In genomic region chr6:32198345-32198696, GRCh38 we compare ENCODE assay signal across 17 cellular contexts. TPM values are rescaled to one million over a fixed set of nuclear protein-coding genes. Genes with fewer than 3 reads are reported as not detected.
DNase-seq lines count a peak whose midpoint lies in the region; ATAC-seq and TF ChIP-seq lines count a peak whose summit lies in the region.
"Had no signal": no experiment of that assay in that cellular context is flagged by ENCODE, and none has a peak within 500 bp of the region (broad histone marks: within the 10 kb centered on the region; RNA-seq: fewer than 3 reads in every experiment).

No MANE protein-coding gene starts in this region.

- H3K27ac Mint-ChIP-seq in brain = peak overlapping the region in 2 of 5 experiments; percentile 36 to 100
- H3K27ac Mint-ChIP-seq in naive thymus-derived CD4-positive, alpha-beta T cell = peak overlapping the region in 6 of 9 donors; percentile 31 to 97 (median 58)
- peak overlapping the region; percentile 62 for H3K27ac Mint-ChIP-seq in type B pancreatic cell

- H3K4me3 Mint-ChIP-seq in brain = peak overlapping the region in 3 of 5 experiments; percentile 16 to 32 (median 30)
- H3K4me3 Mint-ChIP-seq in naive thymus-derived CD4-positive, alpha-beta T cell = peak overlapping the region in 4 of 10 donors; percentile 8 to 41 (median 26)
- no peak overlapping the region for H3K4me3 Mint-ChIP-seq in type B pancreatic cell

- H3K27me3 Mint-ChIP-seq in brain = peaks cover 4% of the 10 kb centered on the region
- H3K27me3 Mint-ChIP-seq in naive thymus-derived CD4-positive, alpha-beta T cell = peaks cover 0 to under 1% (median 0%) of the 10 kb centered on the region in 5 donors
- H3K27me3 Mint-ChIP-seq in type B pancreatic cell = no peaks in the 10 kb centered on the region

- H3K36me3 ChIP-seq in left ventricle myocardium inferior = peaks cover 7% of the 10 kb centered on the region
- H3K36me3 ChIP-seq in naive thymus-derived CD4-positive, alpha-beta T cell (ENCODE audit: control insufficient read depth in 2 of 3, insufficient read depth in 3 of 3, low read length in 3 of 3) = no peaks in the 10 kb centered on the region
- H3K36me3 ChIP-seq in lower lobe of right lung = peaks cover 8% of the 10 kb centered on the region
- no peaks in the 10 kb centered on the region for H3K36me3 ChIP-seq in H7 (replicated peaks; ENCODE audit: control insufficient read depth, insufficient read depth, low read length)

- DNase-seq in left ventricle myocardium inferior (no peak), Right ventricle myocardium superior (no peak), type B pancreatic cell (ENCODE audit: extremely low spot score, unreplicated experiment) (no peak), lower lobe of right lung (no peak), H7 (no peak)
- DNase-seq in naive thymus-derived CD4-positive, alpha-beta T cell = no peak
- DNase-seq: DMS153, EL, NCI-H146, NCI-H2107, NCI-H345, NCI-H526 treated with DMSO at 0.1 percent for 48 hours, SHP77 had no signal

- no peak for ATAC-seq in Right ventricle myocardium superior (ENCODE audit: poor library complexity)
- no peak for ATAC-seq in naive thymus-derived CD4-positive, alpha-beta T cell
- no peak for ATAC-seq in GM21515 (IDR thresholded peaks at IDR 0.05; ENCODE audit: unreplicated experiment)
- ATAC-seq in lower lobe of right lung = no peak
- ATAC-seq: K562, PC-3 had no signal

- TF ChIP-seq CTCF in left ventricle myocardium inferior (IDR thresholded peaks at IDR 0.05; ENCODE audit: borderline replicate concordance) = no peak
- no peak for TF ChIP-seq CTCF in brain (conservative IDR thresholded peaks at IDR 0.05)
- no peak for TF ChIP-seq CTCF in type B pancreatic cell (conservative IDR thresholded peaks at IDR 0.05)
- no peak for TF ChIP-seq CTCF in lower lobe of right lung (IDR thresholded peaks at IDR 0.05)

- no peak overlapping the region for H3K4me3 ChIP-seq in left ventricle myocardium inferior
- no peak overlapping the region for H3K4me3 ChIP-seq in naive thymus-derived CD4-positive, alpha-beta T cell (ENCODE audit: low read length)
- no peak overlapping the region for H3K4me3 ChIP-seq in lower lobe of right lung
- no peak overlapping the region for H3K4me3 ChIP-seq in H7 (ENCODE audit: insufficient read depth, low read depth, low read length)
- H3K4me3 ChIP-seq: K562 had no signal

- H3K9me3 ChIP-seq in left ventricle myocardium inferior (replicated peaks) (no peaks in the 10 kb centered on the region), lower lobe of right lung (no peaks in the 10 kb centered on the region)
- H3K9me3 ChIP-seq in naive thymus-derived CD4-positive, alpha-beta T cell (ENCODE audit: control insufficient read depth in 2 of 3, low read length in 3 of 3) = no peaks in the 10 kb centered on the region

- H3K9me3 Mint-ChIP-seq in brain (no peaks in the 10 kb centered on the region), type B pancreatic cell (no peaks in the 10 kb centered on the region)
- H3K9me3 Mint-ChIP-seq in naive thymus-derived CD4-positive, alpha-beta T cell = no peaks in the 10 kb centered on the region

- CTCF ChIA-PET in naive thymus-derived CD4-positive, alpha-beta T cell (lab: Charles Lee) = interaction anchor here (1.5 kb wide), 1 partner anchor 71 kb away, joined by 3 read pairs; the partner anchor contains the start of gene ATF6B

- intact Hi-C loops in left ventricle myocardium inferior (cut with micrococcal nuclease) (no loop called here), Right ventricle myocardium superior (cut with DNase I) (no loop called here), lower lobe of right lung (cut with DNase I) (no loop called here)
- intact Hi-C loops in naive thymus-derived CD4-positive, alpha-beta T cell (cut with micrococcal nuclease) = loop anchor here (5.0 to 10.0 kb wide), 7 partner anchors 374 to 1581 kb away; partner anchors contain the start of genes B3GALT4 (in 1 of the 2), CLIC1 (in 1 of the 2), CUTA (in 1 of the 2) and HSD17B8 (in 1 of the 2)

- peak overlapping the region; percentile 99 for H3K27ac ChIP-seq in left ventricle myocardium inferior (replicated peaks)
- no peak overlapping the region for H3K27ac ChIP-seq in naive thymus-derived CD4-positive, alpha-beta T cell (ENCODE audit: low read depth, low read length)
- no peak overlapping the region for H3K27ac ChIP-seq in lower lobe of right lung

- POLR2A ChIA-PET in naive thymus-derived CD4-positive, alpha-beta T cell (lab: Charles Lee) = interaction anchor here (0.7 to 1.1 kb wide), 4 partner anchors 9 to 680 kb away, joined by 3 to 5 read pairs (median 4); no protein-coding TSS in a partner anchor

- H3K4me1 Mint-ChIP-seq in brain = peaks cover 48% of the 10 kb centered on the region
- peaks cover 20 to 32% (median 29%) of the 10 kb centered on the region in 7 donors for H3K4me1 Mint-ChIP-seq in naive thymus-derived CD4-positive, alpha-beta T cell
- peaks cover 30% of the 10 kb centered on the region for H3K4me1 Mint-ChIP-seq in type B pancreatic cell (ENCODE audit: unreplicated experiment)

- H3K27me3 ChIP-seq in left ventricle myocardium inferior (ENCODE audit: low read depth) = peaks cover 19% of the 10 kb centered on the region
- no peaks in the 10 kb centered on the region for H3K27me3 ChIP-seq in naive thymus-derived CD4-positive, alpha-beta T cell (ENCODE audit: control insufficient read depth in 2 of 2, insufficient read depth in 2 of 2, low read length in 2 of 2)
- H3K27me3 ChIP-seq in lower lobe of right lung (ENCODE audit: low read depth) = peaks cover 4% of the 10 kb centered on the region
- no peaks in the 10 kb centered on the region; the same call in 1 of the 2 replicates for H3K27me3 ChIP-seq in H7 (ENCODE audit: control insufficient read depth, insufficient read depth, low read length)

- peaks cover 32% of the 10 kb centered on the region for H3K4me1 ChIP-seq in left ventricle myocardium inferior
- peaks cover 19 to 21% of the 10 kb centered on the region in 2 donors for H3K4me1 ChIP-seq in naive thymus-derived CD4-positive, alpha-beta T cell (ENCODE audit: control insufficient read depth in 2 of 2, insufficient read depth in 2 of 2, low read length in 2 of 2)
- H3K4me1 ChIP-seq in lower lobe of right lung = peaks cover 31% of the 10 kb centered on the region

- no peaks in the 10 kb centered on the region for H3K36me3 Mint-ChIP-seq in brain
- no peaks in the 10 kb centered on the region for H3K36me3 Mint-ChIP-seq in naive thymus-derived CD4-positive, alpha-beta T cell
- H3K36me3 Mint-ChIP-seq in type B pancreatic cell = no peaks in the 10 kb centered on the region

RNA-seq across cellular contexts. Expression of gene GPSM3, which starts 5.9 kb away (rescaled TPM):
- 5.0 TPM for total RNA-seq in left ventricle myocardium inferior
- total RNA-seq in Right ventricle myocardium superior = 4.1 TPM
- polyA plus RNA-seq in brain (ENCODE audit: insufficient read depth, low read depth, low replicate concordance) = 7.3 TPM
- 100 to 1,000 TPM; 268 to 325 (median 277) TPM for total RNA-seq in naive thymus-derived CD4-positive, alpha-beta T cell
- polyA plus RNA-seq in naive thymus-derived CD4-positive, alpha-beta T cell = 100 to 1,000 TPM; 148 to 178 TPM
- 0.48 and 3.3 TPM in 2 replicates for total RNA-seq in type B pancreatic cell (ENCODE audit: low replicate concordance)
- total RNA-seq in lower lobe of right lung = 76.2 TPM
- 21.2 and 26.8 TPM in 2 replicates for total RNA-seq in H7 (2014; rRNA removed; shearing (Covaris generic))

RNA-seq across cellular contexts. Expression of gene PBX2, which starts 8.3 kb away (rescaled TPM):
- 36.5 TPM for total RNA-seq in left ventricle myocardium inferior
- total RNA-seq in Right ventricle myocardium superior = 39.1 TPM
- polyA plus RNA-seq in brain (ENCODE audit: insufficient read depth, low read depth, low replicate concordance) = 44.9 TPM
- 100 to 1,000 TPM; 105 to 221 (median 144) TPM for total RNA-seq in naive thymus-derived CD4-positive, alpha-beta T cell
- polyA plus RNA-seq in naive thymus-derived CD4-positive, alpha-beta T cell = 1 to 10 TPM; 2.5 to 3.0 TPM
- 137 and 166 TPM in 2 replicates for total RNA-seq in type B pancreatic cell (ENCODE audit: low replicate concordance)
- 89.2 TPM for total RNA-seq in lower lobe of right lung
- 64.2 and 67.7 TPM in 2 replicates for total RNA-seq in H7 (2014; rRNA removed; shearing (Covaris generic))

RNA-seq across cellular contexts. Expression of gene AGER, which starts 14.3 kb away (rescaled TPM):
- total RNA-seq in left ventricle myocardium inferior = 1.8 TPM
- total RNA-seq in Right ventricle myocardium superior = 1.6 TPM
- 2.1 TPM for polyA plus RNA-seq in brain (ENCODE audit: insufficient read depth, low read depth, low replicate concordance)
- total RNA-seq in naive thymus-derived CD4-positive, alpha-beta T cell = 10 to 100 TPM; 32.6 to 92.2 (median 38.0) TPM
- polyA plus RNA-seq in naive thymus-derived CD4-positive, alpha-beta T cell = under 1 TPM in 1 of 2 donors, not detected in 1; 0.47 TPM
- total RNA-seq in type B pancreatic cell (ENCODE audit: low replicate concordance) = 11.1 and 16.9 TPM in 2 replicates
- total RNA-seq in lower lobe of right lung = 882 TPM
- total RNA-seq in H7 (2014; rRNA removed; shearing (Covaris generic)) = 2.2 and 2.8 TPM in 2 replicates

RNA-seq across cellular contexts. Expression of gene RNF5, which starts 20.1 kb away (rescaled TPM):
- total RNA-seq in left ventricle myocardium inferior (76.0 TPM), Right ventricle myocardium superior (94.6 TPM), type B pancreatic cell (ENCODE audit: low replicate concordance) (49.4 and 69.2 TPM in 2 replicates), lower lobe of right lung (44.9 TPM)
- polyA plus RNA-seq in brain (ENCODE audit: insufficient read depth, low read depth, low replicate concordance) = 231 TPM
- total RNA-seq in naive thymus-derived CD4-positive, alpha-beta T cell = 10 to 100 TPM; 17.0 to 50.6 (median 40.9) TPM
- 100 to 1,000 TPM; 107 to 111 TPM for polyA plus RNA-seq in naive thymus-derived CD4-positive, alpha-beta T cell
- total RNA-seq in H7 (2014; rRNA removed; shearing (Covaris generic)) = 94.6 and 99.0 TPM in 2 replicates

RNA-seq across cellular contexts. Expression of gene AGPAT1, which starts 22.4 kb away (rescaled TPM):
- total RNA-seq in left ventricle myocardium inferior (43.0 TPM), Right ventricle myocardium superior (44.2 TPM), type B pancreatic cell (ENCODE audit: low replicate concordance) (64.1 and 76.3 TPM in 2 replicates), lower lobe of right lung (51.2 TPM)
- 199 TPM for polyA plus RNA-seq in brain (ENCODE audit: insufficient read depth, low read depth, low replicate concordance)
- 10 to 100 TPM; 25.0 to 46.1 (median 31.6) TPM for total RNA-seq in naive thymus-derived CD4-positive, alpha-beta T cell
- 10 to 100 TPM; 19.3 to 19.5 TPM for polyA plus RNA-seq in naive thymus-derived CD4-positive, alpha-beta T cell
- 99.3 and 113 TPM in 2 replicates for total RNA-seq in H7 (2014; rRNA removed; shearing (Covaris generic))

Comparison
In these comparisons a context has a peak if more than half of its experiments do, and no peak if none do; other contexts are left out.
1. intact Hi-C loops: an anchor here in naive thymus-derived CD4-positive, alpha-beta T cell (5.0 to 10.0 kb wide); none called in left ventricle myocardium inferior, Right ventricle myocardium superior and lower lobe of right lung.